1 cellular context compared by ENCODE assay signal in the genomic region with DNA sequence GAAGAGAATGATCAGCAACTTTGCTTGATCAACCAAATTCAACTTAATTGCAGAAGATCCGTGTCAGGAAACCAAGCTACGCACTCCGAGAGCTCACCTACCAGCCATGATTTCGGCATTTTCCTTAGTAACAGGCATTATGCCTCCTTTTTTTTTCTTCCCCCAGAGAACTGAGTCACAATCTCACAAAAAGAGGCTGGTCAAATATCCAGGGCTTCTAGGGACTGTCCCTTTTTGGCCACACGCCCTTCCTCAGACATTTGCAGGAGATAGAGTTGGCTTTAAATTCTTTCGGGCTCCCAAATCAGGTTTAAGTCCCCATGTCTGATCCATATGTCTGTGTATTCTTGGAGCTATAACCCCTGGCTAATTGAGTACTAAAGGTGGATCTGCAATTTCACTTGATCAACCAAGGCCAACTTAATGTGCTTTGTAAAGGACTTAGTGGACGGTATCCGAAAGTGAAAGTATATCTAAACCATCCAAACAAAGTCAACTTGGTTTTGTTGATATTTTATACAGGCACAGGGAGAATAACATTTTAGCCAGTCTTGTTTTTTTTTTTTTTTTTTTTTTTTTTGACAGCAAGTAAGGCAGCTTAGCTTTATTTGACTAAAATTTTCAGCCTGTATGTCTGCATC.
A peak's percentile ranks its signal among the peaks of the same experiment; 100 is the strongest.
TF ChIP-seq lines count a peak whose summit lies in the region.

No MANE protein-coding gene starts in this region.

TF ChIP-seq in K562, 482 proteins besides CTCF, POLR2A, EP300 and RAD21 (continued from another document):
- TF ChIP-seq, protein P1, sequence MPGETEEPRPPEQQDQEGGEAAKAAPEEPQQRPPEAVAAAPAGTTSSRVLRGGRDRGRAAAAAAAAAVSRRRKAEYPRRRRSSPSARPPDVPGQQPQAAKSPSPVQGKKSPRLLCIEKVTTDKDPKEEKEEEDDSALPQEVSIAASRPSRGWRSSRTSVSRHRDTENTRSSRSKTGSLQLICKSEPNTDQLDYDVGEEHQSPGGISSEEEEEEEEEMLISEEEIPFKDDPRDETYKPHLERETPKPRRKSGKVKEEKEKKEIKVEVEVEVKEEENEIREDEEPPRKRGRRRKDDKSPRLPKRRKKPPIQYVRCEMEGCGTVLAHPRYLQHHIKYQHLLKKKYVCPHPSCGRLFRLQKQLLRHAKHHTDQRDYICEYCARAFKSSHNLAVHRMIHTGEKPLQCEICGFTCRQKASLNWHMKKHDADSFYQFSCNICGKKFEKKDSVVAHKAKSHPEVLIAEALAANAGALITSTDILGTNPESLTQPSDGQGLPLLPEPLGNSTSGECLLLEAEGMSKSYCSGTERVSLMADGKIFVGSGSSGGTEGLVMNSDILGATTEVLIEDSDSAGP (CRISPR knock-in tag; IDR thresholded peaks at IDR 0.05) = no peak
- TF ChIP-seq SIN3A (IDR thresholded peaks at IDR 0.05; ENCODE audit: borderline replicate concordance in 2 of 2, control insufficient read depth in 1 of 2, low read depth in 2 of 2, low read length in 2 of 2) (no peak), HDAC1 (IDR thresholded peaks at IDR 0.05) (no peak), SMARCC2 (IDR thresholded peaks at IDR 0.05; ENCODE audit: low read depth) (no peak), JUN (IDR thresholded peaks at IDR 0.05; ENCODE audit: borderline replicate concordance, low read depth, low read length) (no peak), JUN (CRISPR knock-in tag; IDR thresholded peaks at IDR 0.05; ENCODE audit: borderline replicate concordance) (no peak), BRCA1 (IDR thresholded peaks at IDR 0.05) (no peak), BRCA1 (CRISPR knock-in tag; IDR thresholded peaks at IDR 0.05) (no peak), FOSL1 (tag; conservative IDR thresholded peaks at IDR 0.05) (peak; percentile 38; the same call in 1 of the 2 replicates), RBBP5 (IDR thresholded peaks at IDR 0.05; ENCODE audit: borderline replicate concordance, insufficient read depth, low read length, poor library complexity, severe bottlenecking) (no peak), CXXC5 (CRISPR knock-in tag; IDR thresholded peaks at IDR 0.05) (no peak), TCFL5 (CRISPR knock-in tag; conservative IDR thresholded peaks at IDR 0.05) (no peak), SRSF1 (IDR thresholded peaks at IDR 0.05; ENCODE audit: low read depth, low read length) (no peak), CREBBP (IDR thresholded peaks at IDR 0.05; ENCODE audit: low read depth, low read length) (no peak), NFIC (IDR thresholded peaks at IDR 0.05) (0 out of 2 replicates have a peak, but pooled peaks have one; percentile 5), ZNF175 (CRISPR knock-in tag; IDR thresholded peaks at IDR 0.05; ENCODE audit: low read depth) (no peak), TOE1 (IDR thresholded peaks at IDR 0.05; ENCODE audit: borderline replicate concordance) (no peak), TOE1 (CRISPR knock-in tag; IDR thresholded peaks at IDR 0.05; ENCODE audit: borderline replicate concordance, low read depth) (no peak), ZNF717 (CRISPR knock-in tag; IDR thresholded peaks at IDR 0.05) (no peak), PTRF (tag; IDR thresholded peaks at IDR 0.05) (no peak), MAFK (IDR thresholded peaks at IDR 0.05; ENCODE audit: low read length) (no peak), ZNF212 (CRISPR knock-in tag; IDR thresholded peaks at IDR 0.05) (no peak), SAP30 (IDR thresholded peaks at IDR 0.05; ENCODE audit: borderline replicate concordance, insufficient read depth, low read depth, low read length, poor library complexity, severe bottlenecking) (no peak), ZFP30 (CRISPR knock-in tag; IDR thresholded peaks at IDR 0.05; ENCODE audit: borderline replicate concordance) (no peak), ZNF766 (CRISPR knock-in tag; conservative IDR thresholded peaks at IDR 0.05) (0 out of 2 replicates have a peak, but pooled peaks have one; percentile 23), KAT8 (IDR thresholded peaks at IDR 0.05; ENCODE audit: low read depth) (no peak), RBM15 (IDR thresholded peaks at IDR 0.05; ENCODE audit: insufficient read depth, low read length) (no peak), PHF8 (IDR thresholded peaks at IDR 0.05; ENCODE audit: borderline replicate concordance, low read length) (no peak)
- TF ChIP-seq, protein P2, sequence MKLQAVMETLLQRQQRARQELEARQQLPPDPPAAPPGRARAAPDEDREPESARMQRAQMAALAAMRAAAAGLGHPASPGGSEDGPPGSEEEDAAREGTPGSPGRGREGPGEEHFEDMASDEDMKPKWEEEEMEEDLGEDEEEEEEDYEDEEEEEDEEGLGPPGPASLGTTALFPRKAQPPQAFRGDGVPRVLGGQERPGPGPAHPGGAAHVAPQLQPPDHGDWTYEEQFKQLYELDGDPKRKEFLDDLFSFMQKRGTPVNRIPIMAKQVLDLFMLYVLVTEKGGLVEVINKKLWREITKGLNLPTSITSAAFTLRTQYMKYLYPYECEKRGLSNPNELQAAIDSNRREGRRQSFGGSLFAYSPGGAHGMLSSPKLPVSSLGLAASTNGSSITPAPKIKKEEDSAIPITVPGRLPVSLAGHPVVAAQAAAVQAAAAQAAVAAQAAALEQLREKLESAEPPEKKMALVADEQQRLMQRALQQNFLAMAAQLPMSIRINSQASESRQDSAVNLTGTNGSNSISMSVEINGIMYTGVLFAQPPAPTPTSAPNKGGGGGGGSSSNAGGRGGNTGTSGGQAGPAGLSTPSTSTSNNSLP (IDR thresholded peaks at IDR 0.05; ENCODE audit: borderline replicate concordance, low read depth, low read length) = no peak
- TF ChIP-seq, protein P3, sequence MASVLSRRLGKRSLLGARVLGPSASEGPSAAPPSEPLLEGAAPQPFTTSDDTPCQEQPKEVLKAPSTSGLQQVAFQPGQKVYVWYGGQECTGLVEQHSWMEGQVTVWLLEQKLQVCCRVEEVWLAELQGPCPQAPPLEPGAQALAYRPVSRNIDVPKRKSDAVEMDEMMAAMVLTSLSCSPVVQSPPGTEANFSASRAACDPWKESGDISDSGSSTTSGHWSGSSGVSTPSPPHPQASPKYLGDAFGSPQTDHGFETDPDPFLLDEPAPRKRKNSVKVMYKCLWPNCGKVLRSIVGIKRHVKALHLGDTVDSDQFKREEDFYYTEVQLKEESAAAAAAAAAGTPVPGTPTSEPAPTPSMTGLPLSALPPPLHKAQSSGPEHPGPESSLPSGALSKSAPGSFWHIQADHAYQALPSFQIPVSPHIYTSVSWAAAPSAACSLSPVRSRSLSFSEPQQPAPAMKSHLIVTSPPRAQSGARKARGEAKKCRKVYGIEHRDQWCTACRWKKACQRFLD (CRISPR knock-in tag; IDR thresholded peaks at IDR 0.05) = 0 out of 2 replicates have a peak, but pooled peaks have one; percentile 43
- TF ChIP-seq, protein P4, sequence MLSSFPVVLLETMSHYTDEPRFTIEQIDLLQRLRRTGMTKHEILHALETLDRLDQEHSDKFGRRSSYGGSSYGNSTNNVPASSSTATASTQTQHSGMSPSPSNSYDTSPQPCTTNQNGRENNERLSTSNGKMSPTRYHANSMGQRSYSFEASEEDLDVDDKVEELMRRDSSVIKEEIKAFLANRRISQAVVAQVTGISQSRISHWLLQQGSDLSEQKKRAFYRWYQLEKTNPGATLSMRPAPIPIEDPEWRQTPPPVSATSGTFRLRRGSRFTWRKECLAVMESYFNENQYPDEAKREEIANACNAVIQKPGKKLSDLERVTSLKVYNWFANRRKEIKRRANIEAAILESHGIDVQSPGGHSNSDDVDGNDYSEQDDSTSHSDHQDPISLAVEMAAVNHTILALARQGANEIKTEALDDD (IDR thresholded peaks at IDR 0.05) = no peak
- TF ChIP-seq, protein P5, sequence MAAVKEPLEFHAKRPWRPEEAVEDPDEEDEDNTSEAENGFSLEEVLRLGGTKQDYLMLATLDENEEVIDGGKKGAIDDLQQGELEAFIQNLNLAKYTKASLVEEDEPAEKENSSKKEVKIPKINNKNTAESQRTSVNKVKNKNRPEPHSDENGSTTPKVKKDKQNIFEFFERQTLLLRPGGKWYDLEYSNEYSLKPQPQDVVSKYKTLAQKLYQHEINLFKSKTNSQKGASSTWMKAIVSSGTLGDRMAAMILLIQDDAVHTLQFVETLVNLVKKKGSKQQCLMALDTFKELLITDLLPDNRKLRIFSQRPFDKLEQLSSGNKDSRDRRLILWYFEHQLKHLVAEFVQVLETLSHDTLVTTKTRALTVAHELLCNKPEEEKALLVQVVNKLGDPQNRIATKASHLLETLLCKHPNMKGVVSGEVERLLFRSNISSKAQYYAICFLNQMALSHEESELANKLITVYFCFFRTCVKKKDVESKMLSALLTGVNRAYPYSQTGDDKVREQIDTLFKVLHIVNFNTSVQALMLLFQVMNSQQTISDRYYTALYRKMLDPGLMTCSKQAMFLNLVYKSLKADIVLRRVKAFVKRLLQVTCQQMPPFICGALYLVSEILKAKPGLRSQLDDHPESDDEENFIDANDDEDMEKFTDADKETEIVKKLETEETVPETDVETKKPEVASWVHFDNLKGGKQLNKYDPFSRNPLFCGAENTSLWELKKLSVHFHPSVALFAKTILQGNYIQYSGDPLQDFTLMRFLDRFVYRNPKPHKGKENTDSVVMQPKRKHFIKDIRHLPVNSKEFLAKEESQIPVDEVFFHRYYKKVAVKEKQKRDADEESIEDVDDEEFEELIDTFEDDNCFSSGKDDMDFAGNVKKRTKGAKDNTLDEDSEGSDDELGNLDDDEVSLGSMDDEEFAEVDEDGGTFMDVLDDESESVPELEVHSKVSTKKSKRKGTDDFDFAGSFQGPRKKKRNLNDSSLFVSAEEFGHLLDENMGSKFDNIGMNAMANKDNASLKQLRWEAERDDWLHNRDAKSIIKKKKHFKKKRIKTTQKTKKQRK (IDR thresholded peaks at IDR 0.05; ENCODE audit: borderline replicate concordance, low read depth, low read length) = no peak
- TF ChIP-seq, protein P6, sequence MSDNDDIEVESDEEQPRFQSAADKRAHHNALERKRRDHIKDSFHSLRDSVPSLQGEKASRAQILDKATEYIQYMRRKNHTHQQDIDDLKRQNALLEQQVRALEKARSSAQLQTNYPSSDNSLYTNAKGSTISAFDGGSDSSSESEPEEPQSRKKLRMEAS (CRISPR knock-in tag; IDR thresholded peaks at IDR 0.05) = no peak
TF ChIP-seq in K562: peak in this region for 4.
